Comparison of ENCODE assay signal across 1 cellular context in genomic region chr20:64220420-64220819, GRCh38.
A peak's percentile ranks its signal among the peaks of the same experiment; 100 is the strongest.
TF ChIP-seq lines count a peak whose summit lies in the region.

No MANE protein-coding gene starts in this region.

TF ChIP-seq in HepG2, 621 proteins besides CTCF, POLR2A, EP300 and RAD21:
- TF ChIP-seq STAG1 (CRISPR knock-in tag; IDR thresholded peaks at IDR 0.05) (no peak), ATAD3A (CRISPR knock-in tag; IDR thresholded peaks at IDR 0.05) (no peak), ZFP91 (CRISPR knock-in tag; IDR thresholded peaks at IDR 0.05; ENCODE audit: borderline replicate concordance) (0 out of 2 replicates have a peak, but pooled peaks have one; percentile 5), ZNF513 (CRISPR knock-in tag; conservative IDR thresholded peaks at IDR 0.05) (no peak), SETDB1 (CRISPR knock-in tag; IDR thresholded peaks at IDR 0.05; ENCODE audit: borderline replicate concordance) (no peak), HNF4A (CRISPR knock-in tag; IDR thresholded peaks at IDR 0.05) (peak; percentile 57), HNF4G (IDR thresholded peaks at IDR 0.05; ENCODE audit: borderline replicate concordance, low read depth, low read length) (0 out of 2 replicates have a peak, but pooled peaks have one; percentile 27), HNF4G (CRISPR knock-in tag; IDR thresholded peaks at IDR 0.05; ENCODE audit: borderline replicate concordance, low read depth) (no peak)
